ENCODE assay signal across 8 cellular contexts in genomic region chr2:27303093-27304025, GRCh38. TPM values are rescaled to one million over a fixed set of nuclear protein-coding genes. Genes with fewer than 3 reads are reported as not detected.
DNase-seq lines count a peak whose midpoint lies in the region; ATAC-seq, FAIRE-seq and TF ChIP-seq lines count a peak whose summit lies in the region.

No MANE protein-coding gene starts in this region.

- CTCF ChIA-PET in A549 (lab: Yijun Ruan, JAX): interaction anchor here (0.6 to 20.5 kb wide), 62 partner anchors 12 to 457 kb away, joined by 3 to 394 read pairs (median 4); partner anchors contain the start of genes ABHD1, AGBL5, DNAJC5G and EIF2B4

- peak; percentile 97 for TF ChIP-seq CTCF in A549 (IDR thresholded peaks at IDR 0.05)
- TF ChIP-seq CTCF in GM12801 (IDR thresholded peaks at IDR 0.05; ENCODE audit: extremely low read depth, insufficient read length): peak; percentile 48
- TF ChIP-seq CTCF in brain microvascular endothelial cell (IDR thresholded peaks at IDR 0.05; ENCODE audit: low read depth, low read length, missing control alignments): peak; percentile 81

- ATAC-seq in A549: peak; percentile 47 to 85; a peak in 4 of 6 replicates
- ATAC-seq in GM18505 (IDR thresholded peaks at IDR 0.05; ENCODE audit: unreplicated experiment): no peak

- FAIRE-seq in A549 (lab: Jason Lieb, UNC): peak; percentile 54

- H3K4me1 ChIP-seq in A549: 0 out of 3 replicates have a peak, but pooled peaks cover 3% of the 10 kb centered on the region

- peak; percentile 92 for TF ChIP-seq RAD21 in A549 (conservative IDR thresholded peaks at IDR 0.05 in 1 of 2, IDR thresholded peaks at IDR 0.05 in 1 of 2)

- no peaks in the 10 kb centered on the region for H3K36me3 ChIP-seq in brain microvascular endothelial cell (replicated peaks)

- H3K4me2 ChIP-seq in A549: peak overlapping the region; percentile 68

- 11% methylated on average over 25 of the region's 25 CpGs for WGBS in A549 (ENCODE audit: missing lambda C conversion rate)

- peak overlapping the region; percentile 60 to 83 for H3K27ac ChIP-seq in A549
- H3K27ac ChIP-seq in brain microvascular endothelial cell: no peak overlapping the region

- DNase-seq in A549 (ENCODE audit: low read depth in 1 of 2, low spot score in 1 of 2) (peak; percentile 80 to 86), NCI-H146 (lab: John Stamatoyannopoulos, UW) (peak; percentile 83), SKM-1 treated with dmso at 0.1 percent for 144 hours (lab: John Stamatoyannopoulos, UW; ENCODE audit: unreplicated experiment) (peak; percentile 50), brain microvascular endothelial cell (peak; percentile 47), inferior parietal cortex (ENCODE audit: extremely low spot score) (peak; percentile 71)
- peak; percentile 31 to 46 for DNase-seq in stimulated activated CD4-positive, alpha-beta T cell treated with anti-CD3 and anti-CD28 coated beads, Interleukin-2, amount 100 ng/mL, for 24 hours

- POLR2A ChIA-PET in A549 (lab: Yijun Ruan, JAX): interaction anchor here (0.7 to 1.7 kb wide), 8 partner anchors 10 to 457 kb away, joined by 3 to 8 read pairs (median 4); partner anchors contain the start of genes ATRAID and SLC5A6

- TF ChIP-seq POLR2A in A549 (IDR thresholded peaks at IDR 0.05; ENCODE audit: low read length) (no peak), GM18505 (IDR thresholded peaks at IDR 0.05; ENCODE audit: borderline replicate concordance, extremely low read depth, insufficient read depth, insufficient read length) (no peak)

- in situ Hi-C loops in brain microvascular endothelial cell (cut with HindIII; ENCODE audit: low pct_ligation_motif_present, low sequenced_read_pairs): no loop called here

- H3K27me3 ChIP-seq in brain microvascular endothelial cell (replicated peaks): peaks cover 37% of the 10 kb centered on the region

- no peaks in the 10 kb centered on the region for H3K9me3 ChIP-seq in A549

- TF ChIP-seq EP300 in A549 (IDR thresholded peaks at IDR 0.05): no peak

- peak overlapping the region; percentile 37 for H3K4me3 ChIP-seq in A549
- no peak overlapping the region for H3K4me3 ChIP-seq in brain microvascular endothelial cell (ENCODE audit: low read depth, low read length)

TF ChIP-seq in A549, 52 proteins besides CTCF, POLR2A, EP300 and RAD21:
- TF ChIP-seq SMC3 (IDR thresholded peaks at IDR 0.05) (peak; percentile 96), JUN (IDR thresholded peaks at IDR 0.05) (peak in 1 of 2 experiments; percentile 30; a peak in 1 of 5 replicates), MAFK (IDR thresholded peaks at IDR 0.05; ENCODE audit: partially characterized antibody) (no peak), CEBPB (IDR thresholded peaks at IDR 0.05) (peak in 1 of 2 experiments; percentile 37; a peak in 1 of 4 replicates)
TF ChIP-seq in A549: peak in this region for 3.

RNA-seq across cellular contexts. Expression of gene UCN, which starts 4.9 kb away (rescaled TPM):
- polyA plus RNA-seq in A549 (2011; rRNA removed) (1.0 TPM in 2 replicates), A549 (2017; fragmentation: RNase III; extraction: RNeasy Plus Mini Kit Qiagen cat#74134 plus additional on column Dnase treatment) (0.76 to 1.3 TPM (median 1.0 TPM) in 3 replicates)
- 1.7 and 2.2 TPM in 2 replicates for polyA plus RNA-seq in A549 (2012; cell fraction: cytosol; rRNA removed)
- polyA plus RNA-seq in A549 (2012; cell fraction: nucleus; rRNA removed): 18.1 and 20.0 TPM in 2 replicates
- polyA minus RNA-seq in A549 (2011; rRNA and poly(A)+ RNA removed): 0.66 and 1.1 TPM in 2 replicates

RNA-seq across cellular contexts. Expression of gene MPV17, which starts 19.5 kb away (rescaled TPM):
- polyA plus RNA-seq in A549 (2011; rRNA removed): 130 and 157 TPM in 2 replicates
- 133 and 139 TPM in 2 replicates for polyA plus RNA-seq in A549 (2012; cell fraction: cytosol; rRNA removed)
- 126 and 187 TPM in 2 replicates for polyA plus RNA-seq in A549 (2012; cell fraction: nucleus; rRNA removed)
- 61.4 to 70.5 TPM (median 67.7 TPM) in 3 replicates for polyA plus RNA-seq in A549 (2017; fragmentation: RNase III; extraction: RNeasy Plus Mini Kit Qiagen cat#74134 plus additional on column Dnase treatment)
- polyA minus RNA-seq in A549 (2011; rRNA and poly(A)+ RNA removed): 164 and 218 TPM in 2 replicates

RNA-seq across cellular contexts. Expression of gene TRIM54, which starts 21.1 kb away (rescaled TPM):
- polyA plus RNA-seq in A549 (2011; rRNA removed) (0.05 and 0.14 TPM in 2 replicates), A549 (2017; fragmentation: RNase III; extraction: RNeasy Plus Mini Kit Qiagen cat#74134 plus additional on column Dnase treatment) (0.07 to 0.13 TPM (median 0.11 TPM) in 3 replicates)
- polyA plus RNA-seq in A549 (2012; cell fraction: cytosol; rRNA removed): 0.11 and 0.17 TPM in 2 replicates
- 0.26 and 0.39 TPM in 2 replicates for polyA plus RNA-seq in A549 (2012; cell fraction: nucleus; rRNA removed)
- 0.19 and 0.29 TPM in 2 replicates for polyA minus RNA-seq in A549 (2011; rRNA and poly(A)+ RNA removed)

RNA-seq across cellular contexts. Expression of gene DNAJC5G, which starts 28.1 kb away (rescaled TPM):
- polyA plus RNA-seq in A549 (2011; rRNA removed) (0.12 TPM in 1 of 2 replicates, not detected in the other), A549 (2017; fragmentation: RNase III; extraction: RNeasy Plus Mini Kit Qiagen cat#74134 plus additional on column Dnase treatment) (not detected in 3 replicates)
- not detected in 2 replicates for polyA plus RNA-seq in A549 (2012; cell fraction: cytosol; rRNA removed)
- not detected in 2 replicates for polyA plus RNA-seq in A549 (2012; cell fraction: nucleus; rRNA removed)
- not detected in 2 replicates for polyA minus RNA-seq in A549 (2011; rRNA and poly(A)+ RNA removed)

RNA-seq across cellular contexts. Expression of gene SLC30A3, which starts 40.5 kb away (rescaled TPM):
- 0.90 and 0.97 TPM in 2 replicates for polyA plus RNA-seq in A549 (2011; rRNA removed)
- polyA plus RNA-seq in A549 (2012; cell fraction: cytosol; rRNA removed): 3.9 and 5.7 TPM in 2 replicates
- polyA plus RNA-seq in A549 (2012; cell fraction: nucleus; rRNA removed): 8.7 TPM in 2 replicates
- 1.6 to 1.9 TPM (median 1.7 TPM) in 3 replicates for polyA plus RNA-seq in A549 (2017; fragmentation: RNase III; extraction: RNeasy Plus Mini Kit Qiagen cat#74134 plus additional on column Dnase treatment)
- 0.87 and 0.88 TPM in 2 replicates for polyA minus RNA-seq in A549 (2011; rRNA and poly(A)+ RNA removed)
